Comparison of ENCODE assay signal across 21 cellular contexts in the genomic region with DNA sequence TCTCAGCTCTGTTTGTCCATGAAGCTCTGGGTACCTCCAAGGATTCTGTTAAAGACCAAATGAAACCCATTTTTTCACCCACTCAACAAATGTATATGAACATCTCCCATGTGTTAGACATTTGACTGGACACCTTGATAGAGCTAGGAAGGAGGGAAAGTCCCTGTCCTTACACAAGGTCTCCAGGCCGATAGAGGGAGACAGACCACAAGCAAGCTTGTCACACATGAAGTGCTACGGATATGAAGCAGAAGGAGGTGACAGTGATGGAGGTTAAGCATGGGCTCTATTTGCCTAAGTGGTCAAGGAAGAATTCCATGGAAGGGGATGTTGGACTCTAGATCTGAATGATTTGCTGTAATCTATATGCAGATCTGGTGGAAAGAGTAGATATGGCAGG.
DNase-seq lines count a peak whose midpoint lies in the region; ATAC-seq and TF ChIP-seq lines count a peak whose summit lies in the region.
"Had no signal": no experiment of that assay in that cellular context is flagged by ENCODE, and none has a peak within 500 bp of the region (broad histone marks: within the 10 kb centered on the region; RNA-seq: fewer than 3 reads in every experiment).

No MANE protein-coding gene starts in this region.

- CTCF ChIA-PET in HEK293T (lab: Yijun Ruan, JAX) = no interaction called here

- H3K4me3 ChIP-seq in SU-DHL-6 (ENCODE audit: insufficient read depth, low read length, poor library complexity, severe bottlenecking) = no peak overlapping the region
- no peak overlapping the region for H3K4me3 ChIP-seq in spleen
- H3K4me3 ChIP-seq: HAP-1, lung, tibial nerve had no signal

- H4K20me1 ChIP-seq in SU-DHL-6 (ENCODE audit: low read depth, low read length) = no peaks in the 10 kb centered on the region

- peak; percentile 31 for TF ChIP-seq CTCF in GM10266 (IDR thresholded peaks at IDR 0.05; ENCODE audit: control insufficient read depth, insufficient read depth, low read depth, missing control alignments)
- TF ChIP-seq CTCF in SU-DHL-6 (IDR thresholded peaks at IDR 0.05; ENCODE audit: insufficient read depth, low read length, poor library complexity, severe bottlenecking) = peak; percentile 25
- TF ChIP-seq CTCF in spleen (IDR thresholded peaks at IDR 0.05 in 8 of 11, conservative IDR thresholded peaks at IDR 0.05 in 3 of 11) = no peak

- intact Hi-C loops in spleen (cut with DNase I; ENCODE audit: low total_unique reads) = no loop called here

- no peaks in the 10 kb centered on the region for H3K9me3 ChIP-seq in SU-DHL-6 (ENCODE audit: insufficient read depth, low read length)
- H3K9me3 ChIP-seq in spleen = no peaks in the 10 kb centered on the region
- H3K9me3 ChIP-seq: HAP-1, neutrophil, tibial nerve had no signal

- no peak for ATAC-seq in HG03139 (IDR thresholded peaks at IDR 0.05; ENCODE audit: unreplicated experiment)
- ATAC-seq: activated CD4-positive, alpha-beta T cell treated with anti-CD3 and anti-CD28 coated beads for 36 hours had no signal

- H2AFZ ChIP-seq in SU-DHL-6 (ENCODE audit: low read depth, low read length, severe bottlenecking) = no peak overlapping the region

- in situ Hi-C loops in Caki2 (cut with HindIII; ENCODE audit: low pct_unique_long_range_greater_than_20kb, low sequenced_read_pairs) = no loop called here

- H3K9me2 ChIP-seq in SU-DHL-6 (replicated peaks; ENCODE audit: insufficient read depth, low read length) = no peaks in the 10 kb centered on the region

- no peaks in the 10 kb centered on the region for H3K4me1 ChIP-seq in spleen
- H3K4me1 ChIP-seq: HAP-1, tibial nerve had no signal

- no peak overlapping the region for H3K4me2 ChIP-seq in SU-DHL-6 (ENCODE audit: low read depth, low read length, poor library complexity, severe bottlenecking)

- POLR2A ChIA-PET in HEK293T (lab: Yijun Ruan, JAX) = no interaction called here

- 64 to 84% (median 74%) methylated on average over 2 of the region's 2 CpGs for WGBS in spleen, 5 donors

- no peak overlapping the region for H3K27ac ChIP-seq in SU-DHL-6 (ENCODE audit: low read depth, low read length)
- H3K27ac ChIP-seq in spleen = no peak overlapping the region
- H3K27ac ChIP-seq: neutrophil, RWPE1, tibial nerve had no signal

- H3K36me3 ChIP-seq in SU-DHL-6 (ENCODE audit: low read length) (no peaks in the 10 kb centered on the region), spleen (no peaks in the 10 kb centered on the region)
- H3K36me3 ChIP-seq: HAP-1, neutrophil, tibial nerve had no signal

- no peaks in the 10 kb centered on the region for H3K79me2 ChIP-seq in SU-DHL-6 (ENCODE audit: insufficient read depth, low read length)

- peak; percentile 22 for DNase-seq in Caki2 (ENCODE audit: low read depth)
- DNase-seq in GM10266 (ENCODE audit: extremely low spot score) = no peak
- peak; percentile 2 for DNase-seq in HT-29 (ENCODE audit: low spot score)
- DNase-seq in HEK293T (ENCODE audit: extremely low spot score) = no peak
- DNase-seq in spleen = no peak
- no peak for DNase-seq in MV-4-11 (lab: John Stamatoyannopoulos, UW)
- DNase-seq: activated CD4-positive, alpha-beta T cell treated with anti-CD3 and anti-CD28 coated beads for 36 hours; CD8-positive, alpha-beta memory T cell; effector CD4-positive, alpha-beta T cell; foreskin melanocyte; hippocampal formation; NCI-H1417 treated with DMSO at 0.1 percent for 48 hours; small intestine; stimulated activated CD4-positive, alpha-beta T cell treated with anti-CD3 and anti-CD28 coated beads, Interleukin-4, amount 100 ng/mL, for 1 hour had no signal

- no peaks in the 10 kb centered on the region for H3F3A ChIP-seq in SU-DHL-6 (ENCODE audit: insufficient read depth)

- no peaks in the 10 kb centered on the region for H3K27me3 ChIP-seq in SU-DHL-6 (ENCODE audit: low read length)
- peaks cover 0 to 28% (median 0%) of the 10 kb centered on the region in 7 donors for H3K27me3 ChIP-seq in spleen (replicated peaks in 1 of 7)
- H3K27me3 ChIP-seq: tibial nerve had no signal

- no peak for TF ChIP-seq POLR2A in spleen (IDR thresholded peaks at IDR 0.05)

- no peak overlapping the region for H3K9ac ChIP-seq in SU-DHL-6 (ENCODE audit: low read length)

TF ChIP-seq in HEK293T, 16 proteins besides CTCF, POLR2A, EP300 and RAD21:
- TF ChIP-seq CTBP1 (IDR thresholded peaks at IDR 0.05; ENCODE audit: borderline replicate concordance) (no peak), ELF4 (IDR thresholded peaks at IDR 0.05) (no peak), SP1 (IDR thresholded peaks at IDR 0.05) (no peak), FOXM1 (IDR thresholded peaks at IDR 0.05; ENCODE audit: borderline replicate concordance) (no peak), ZNF384 (IDR thresholded peaks at IDR 0.05) (no peak), HDGF (IDR thresholded peaks at IDR 0.05; ENCODE audit: borderline replicate concordance) (no peak), L3MBTL2 (conservative IDR thresholded peaks at IDR 0.05) (no peak), FOXA1 (IDR thresholded peaks at IDR 0.05) (no peak), NFRKB (IDR thresholded peaks at IDR 0.05) (no peak), FOXK2 (IDR thresholded peaks at IDR 0.05) (no peak), SUZ12 (IDR thresholded peaks at IDR 0.05) (no peak)
TF ChIP-seq in HEK293T: peak in this region for 0.

Comparison
In these comparisons a context has a peak if more than half of its experiments do, and no peak if none do; other contexts are left out.
1. DNase-seq: peak in Caki2 (single experiment) and HT-29 (single experiment); none in GM10266 (single experiment), HEK293T (single experiment), spleen (single experiment) and MV-4-11 (single experiment).
2. CTCF ChIP-seq: peak in GM10266 (single experiment) and SU-DHL-6 (single experiment); none in spleen (0 of 11).